In the genomic region with DNA sequence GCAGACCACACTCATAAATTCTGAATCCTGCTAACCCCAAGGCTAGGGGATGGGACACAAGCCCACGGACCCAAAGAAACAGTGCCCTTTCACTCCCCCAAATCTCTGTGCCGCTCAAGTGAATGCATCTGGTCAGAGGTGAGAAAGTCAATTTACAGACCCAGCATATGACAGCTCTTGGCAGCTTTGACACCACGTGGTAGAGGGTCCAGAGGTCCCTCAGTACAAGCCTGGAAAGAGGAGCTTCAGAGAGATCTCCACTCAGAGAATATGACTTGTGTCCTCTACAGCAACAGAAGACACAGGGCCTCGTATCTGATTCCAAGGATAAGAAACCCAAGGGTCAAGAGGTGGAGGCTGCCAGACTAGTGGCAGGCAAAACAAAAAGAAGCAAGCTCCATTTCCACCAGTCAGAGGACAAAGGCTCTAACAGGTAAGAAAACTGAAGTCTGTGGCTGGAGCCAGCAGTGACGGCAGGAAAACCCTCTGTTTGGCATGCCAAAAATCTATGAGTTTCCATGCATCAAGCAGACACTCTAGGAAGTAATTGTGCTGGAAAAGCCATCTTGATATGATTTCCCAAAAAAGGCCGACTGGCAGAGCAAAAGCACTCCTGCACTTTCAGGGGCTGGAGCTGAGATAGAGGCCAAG, we compare ENCODE assay signal across 2 cellular contexts.
TF ChIP-seq lines count a peak whose summit lies in the region.

No MANE protein-coding gene starts in this region.

TF ChIP-seq in K562, 482 proteins besides CTCF, POLR2A, EP300 and RAD21:
- TF ChIP-seq NR2C2 (CRISPR knock-in tag; IDR thresholded peaks at IDR 0.05) (no peak), NR2C2 (tag; IDR thresholded peaks at IDR 0.05) (0 out of 2 replicates have a peak, but pooled peaks have one; percentile 48), ETV6 (IDR thresholded peaks at IDR 0.05; ENCODE audit: borderline replicate concordance in 1 of 2, low read depth in 2 of 2, low read length in 1 of 2) (no peak), ETV6 (CRISPR knock-in tag; IDR thresholded peaks at IDR 0.05; ENCODE audit: borderline replicate concordance) (no peak), SMAD4 (CRISPR knock-in tag; conservative IDR thresholded peaks at IDR 0.05) (peak; percentile 58; the same call in 1 of the 2 replicates), ZBTB9 (CRISPR knock-in tag; IDR thresholded peaks at IDR 0.05) (peak; percentile 24; the same call in 1 of the 2 replicates)

TF ChIP-seq in HepG2, 621 proteins besides CTCF, POLR2A, EP300 and RAD21:
- TF ChIP-seq SCMH1 (CRISPR knock-in tag; IDR thresholded peaks at IDR 0.05; ENCODE audit: borderline replicate concordance) (no peak), HHEX (CRISPR knock-in tag; IDR thresholded peaks at IDR 0.05) (0 out of 2 replicates have a peak, but pooled peaks have one; percentile 36), SALL2 (CRISPR knock-in tag; IDR thresholded peaks at IDR 0.05) (no peak)
